ENCODE assay signal across 11 cellular contexts in genomic region chr3:128804817-128805166, GRCh38.
DNase-seq lines count a peak whose midpoint lies in the region; ATAC-seq and TF ChIP-seq lines count a peak whose summit lies in the region.
"Had no signal": no experiment of that assay in that cellular context is flagged by ENCODE, and none has a peak within 500 bp of the region (broad histone marks: within the 10 kb centered on the region; RNA-seq: fewer than 3 reads in every experiment).

No MANE protein-coding gene starts in this region.

- DNase-seq in DND-41: no peak
- no peak for DNase-seq in RWPE2 (ENCODE audit: low spot score)
- DNase-seq in fibroblast of peridontal ligament (ENCODE audit: extremely low read depth): peak; percentile 44
- DNase-seq in NCI-H1694 treated with DMSO at 0.1 percent for 48 hours (lab: John Stamatoyannopoulos, UW): no peak
- no peak for DNase-seq in body of pancreas
- DNase-seq: NCI-H1436 had no signal

- TF ChIP-seq POLR2A in body of pancreas (IDR thresholded peaks at IDR 0.05): no peak

- WGBS in body of pancreas, 2 donors: 65 to 80% methylated on average over 5 of the region's 5 CpGs

- H3K36me3 ChIP-seq in DND-41 (ENCODE audit: insufficient read depth, low read length) (peaks cover 62% of the 10 kb centered on the region), RWPE2 (ENCODE audit: low read depth) (peaks cover 61% of the 10 kb centered on the region), parathyroid adenoma (ENCODE audit: control insufficient read depth, insufficient read depth, low read length) (no peaks in the 10 kb centered on the region), body of pancreas (replicated peaks in 1 of 2; ENCODE audit: insufficient read depth in 1 of 2, low read depth in 2 of 2) (peaks cover 0 to 12% of the 10 kb centered on the region in 2 donors)

- H3K4me2 ChIP-seq in DND-41 (ENCODE audit: insufficient read depth, low read length) (peak overlapping the region; percentile 60), parathyroid adenoma (ENCODE audit: low read length) (peak overlapping the region; percentile 54)

- no peak overlapping the region for H2AFZ ChIP-seq in DND-41 (ENCODE audit: low read depth, low read length)
- H2AFZ ChIP-seq in parathyroid adenoma: no peak overlapping the region

- H3K79me2 ChIP-seq in DND-41 (ENCODE audit: insufficient read depth, low read length): peaks cover 45% of the 10 kb centered on the region
- peaks cover 34% of the 10 kb centered on the region for H3K79me2 ChIP-seq in parathyroid adenoma

- no peak for ATAC-seq in DND-41 (ENCODE audit: insufficient read depth, low read depth)
- no peak for ATAC-seq in RWPE2 (ENCODE audit: low read depth)
- ATAC-seq in HG03439 (IDR thresholded peaks at IDR 0.05; ENCODE audit: unreplicated experiment): no peak
- ATAC-seq in body of pancreas: no peak
- ATAC-seq in HG02571 (IDR thresholded peaks at IDR 0.05; ENCODE audit: unreplicated experiment): no peak

- H3K9ac ChIP-seq in DND-41 (ENCODE audit: low read depth, low read length) (0 out of 2 replicates have a peak overlapping the region, but pooled peaks have one; percentile 2), parathyroid adenoma (no peak overlapping the region)

- H3K27ac ChIP-seq in DND-41 (ENCODE audit: low read length): peak overlapping the region; percentile 28
- peak overlapping the region; percentile 36 for H3K27ac ChIP-seq in RWPE2 (ENCODE audit: poor library complexity, severe bottlenecking)
- peak overlapping the region; percentile 45 for H3K27ac ChIP-seq in parathyroid adenoma
- H3K27ac ChIP-seq in body of pancreas: peak overlapping the region in 2 of 4 donors; percentile 18 to 58
- H3K27ac ChIP-seq: ascending aorta, suprapubic skin had no signal

- H3K27me3 ChIP-seq in DND-41 (ENCODE audit: insufficient read depth, low read length, poor library complexity) (no peaks in the 10 kb centered on the region), RWPE2 (ENCODE audit: insufficient read depth, poor library complexity, severe bottlenecking) (no peaks in the 10 kb centered on the region), parathyroid adenoma (ENCODE audit: control insufficient read depth, insufficient read depth, low read length) (no peaks in the 10 kb centered on the region), body of pancreas (no peaks in the 10 kb centered on the region)
- H3K27me3 ChIP-seq: ascending aorta, suprapubic skin had no signal

- H4K20me1 ChIP-seq in DND-41 (ENCODE audit: insufficient read depth, low read length): peaks cover 29% of the 10 kb centered on the region; the same call in 1 of the 2 replicates

- H3K4me3 ChIP-seq in DND-41 (ENCODE audit: low read depth in 1 of 2, low read length in 2 of 2) (peak overlapping the region in 1 of 2 experiments; percentile 29; a peak in 1 of 4 replicates), RWPE2 (ENCODE audit: severe bottlenecking) (no peak overlapping the region), parathyroid adenoma (ENCODE audit: low read depth, low read length) (peak overlapping the region; percentile 28), body of pancreas (no peak overlapping the region)

- peaks cover 37% of the 10 kb centered on the region for H3K4me1 ChIP-seq in DND-41 (ENCODE audit: insufficient read depth, low read length)
- H3K4me1 ChIP-seq in RWPE2 (ENCODE audit: insufficient read depth, poor library complexity, severe bottlenecking): peaks cover 28% of the 10 kb centered on the region
- H3K4me1 ChIP-seq in parathyroid adenoma: peaks cover 18% of the 10 kb centered on the region
- H3K4me1 ChIP-seq in body of pancreas: no peaks in the 10 kb centered on the region

- H3K9me3 ChIP-seq in DND-41 (ENCODE audit: insufficient read depth, low read length, severe bottlenecking): no peaks in the 10 kb centered on the region
- H3K9me3 ChIP-seq in RWPE2 (ENCODE audit: severe bottlenecking): no peaks in the 10 kb centered on the region
- H3K9me3 ChIP-seq in parathyroid adenoma (ENCODE audit: control insufficient read depth, low read length): no peaks in the 10 kb centered on the region
- no peaks in the 10 kb centered on the region for H3K9me3 ChIP-seq in body of pancreas
- H3K9me3 ChIP-seq: ascending aorta, suprapubic skin had no signal

- TF ChIP-seq CTCF in DND-41 (IDR thresholded peaks at IDR 0.05; ENCODE audit: borderline replicate concordance, extremely low read depth, low read length, poor library complexity, severe bottlenecking) (no peak), RWPE2 (IDR thresholded peaks at IDR 0.05; ENCODE audit: poor library complexity, severe bottlenecking) (no peak), parathyroid adenoma (IDR thresholded peaks at IDR 0.05) (no peak), body of pancreas (IDR thresholded peaks at IDR 0.05) (no peak)

- intact Hi-C loops in body of pancreas (cut with DNase I): no loop called here
